18 cellular contexts compared by ENCODE assay signal in the genomic region with DNA sequence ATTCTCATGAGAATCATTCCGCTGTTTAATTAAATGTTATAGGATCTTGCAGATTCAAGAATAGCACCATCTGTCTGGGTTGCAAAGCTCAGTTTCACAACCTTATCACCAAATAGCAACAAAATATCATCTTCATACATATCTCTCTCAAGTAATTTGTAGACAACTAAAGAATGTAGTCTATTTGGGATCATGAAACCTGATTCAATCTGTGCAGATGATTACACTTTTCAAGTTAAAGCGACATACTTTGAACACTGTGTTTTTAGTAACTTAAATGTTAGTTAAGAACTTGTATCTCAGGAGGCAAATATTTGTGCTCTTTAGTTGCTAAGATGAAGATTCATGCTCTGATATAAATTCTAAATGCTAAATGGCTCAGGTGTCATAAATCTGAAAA.
"Had no signal": no experiment of that assay in that cellular context is flagged by ENCODE, and none has a peak within 500 bp of the region (broad histone marks: within the 10 kb centered on the region; RNA-seq: fewer than 3 reads in every experiment).

No MANE protein-coding gene starts in this region.

- DNase-seq: effector CD4-positive, alpha-beta T cell; endodermal cell; erythroblast; foreskin keratinocyte; mammary epithelial cell; mucosa of descending colon; naive thymus-derived CD8-positive, alpha-beta T cell; ovary; sigmoid colon; stimulated activated CD4-positive, alpha-beta T cell treated with anti-CD3 and anti-CD28 coated beads, Interleukin-12 subunit alpha, Interleukin-12 subunit beta, amount 100 ng/mL, for 4 hours; stimulated activated naive CD4-positive, alpha-beta T cell; upper lobe of left lung; uterus had no signal

- H3K27me3 Mint-ChIP-seq: naive thymus-derived CD8-positive, alpha-beta T cell had no signal

- H3K36me3 Mint-ChIP-seq: naive thymus-derived CD8-positive, alpha-beta T cell had no signal

- H3K4me3 ChIP-seq: coronary artery, hepatocyte, mucosa of descending colon, ovary, right atrium auricular region, sigmoid colon, skin epidermis, upper lobe of left lung, uterus had no signal

- H3K4me3 Mint-ChIP-seq: endodermal cell, neural crest cell had no signal

- H3K27ac ChIP-seq: coronary artery, foreskin keratinocyte, hepatocyte, ovary, right atrium auricular region, upper lobe of left lung, uterus had no signal

- H3K27ac Mint-ChIP-seq: endodermal cell had no signal

- H3K9me3 ChIP-seq: mucosa of descending colon, ovary, right atrium auricular region, sigmoid colon, upper lobe of left lung, uterus had no signal

- H3K36me3 ChIP-seq: ovary, right atrium auricular region, sigmoid colon, upper lobe of left lung, uterus had no signal

- H3K9me3 Mint-ChIP-seq: endodermal cell; naive thymus-derived CD8-positive, alpha-beta T cell; neural crest cell had no signal

- ATAC-seq: foreskin keratinocyte; mucosa of descending colon; naive thymus-derived CD8-positive, alpha-beta T cell had no signal
